In genomic region chr6:36722365-36722764, GRCh38 we compare ENCODE assay signal across 14 cellular contexts. TPM values are rescaled to one million over a fixed set of nuclear protein-coding genes. Genes with fewer than 3 reads are reported as not detected.
DNase-seq lines count a peak whose midpoint lies in the region; ATAC-seq and TF ChIP-seq lines count a peak whose summit lies in the region.
"Had no signal": no experiment of that assay in that cellular context is flagged by ENCODE, and none has a peak within 500 bp of the region (broad histone marks: within the 10 kb centered on the region; RNA-seq: fewer than 3 reads in every experiment).

No MANE protein-coding gene starts in this region.

- peak overlapping the region in 2 of 11 experiments; percentile 22 to 33; a peak in 2 of 22 replicates for H3K27ac ChIP-seq in BLaER1 treated with 17β-estradiol and CSF1 and Interleukin-3, amounts not matched to agents 10 nM and 100 nM
- H3K27ac ChIP-seq in lower lobe of right lung (no peak overlapping the region), spleen (no peak overlapping the region)

- peak overlapping the region in 4 of 11 experiments; percentile 6 to 44 (median 17); a peak in 4 of 22 replicates for H3K9ac ChIP-seq in BLaER1 treated with 17β-estradiol and CSF1 and Interleukin-3, amounts not matched to agents 10 nM and 100 nM

- no peaks in the 10 kb centered on the region; a peak in 2 of 22 replicates for H4K20me1 ChIP-seq in BLaER1 treated with 17β-estradiol and CSF1 and Interleukin-3, amounts not matched to agents 10 nM and 100 nM

- H3K27me3 Mint-ChIP-seq in IgD-negative memory B cell, result no peaks in the 10 kb centered on the region
- no peaks in the 10 kb centered on the region for H3K27me3 Mint-ChIP-seq in activated T-cell treated with anti-CD3 and anti-CD28 coated beads, Interleukin-2, amount 50 U/mL, for 72 hours (ENCODE audit: low read depth)
- H3K27me3 Mint-ChIP-seq: B cell; CD8-positive, alpha-beta memory T cell had no signal

- no peaks in the 10 kb centered on the region for H3K36me3 Mint-ChIP-seq in IgD-negative memory B cell
- no peaks in the 10 kb centered on the region for H3K36me3 Mint-ChIP-seq in activated T-cell treated with anti-CD3 and anti-CD28 coated beads, Interleukin-2, amount 50 U/mL, for 72 hours (ENCODE audit: insufficient read depth in 2 of 2)
- H3K36me3 Mint-ChIP-seq: CD8-positive, alpha-beta memory T cell had no signal

- no peak overlapping the region for H3K4me3 Mint-ChIP-seq in IgD-negative memory B cell
- H3K4me3 Mint-ChIP-seq in activated T-cell treated with anti-CD3 and anti-CD28 coated beads, Interleukin-2, amount 50 U/mL, for 72 hours, result no peak overlapping the region
- H3K4me3 Mint-ChIP-seq: B cell; CD8-positive, alpha-beta memory T cell had no signal

- H3K9me3 ChIP-seq in BLaER1 treated with 17β-estradiol and CSF1 and Interleukin-3, amounts not matched to agents 10 nM and 100 nM (replicated peaks in 1 of 11), result no peaks in the 10 kb centered on the region
- H3K9me3 ChIP-seq in lower lobe of right lung (no peaks in the 10 kb centered on the region), spleen (no peaks in the 10 kb centered on the region)
- H3K9me3 ChIP-seq: Caco-2, HAP-1 had no signal

- peak overlapping the region; percentile 31 to 81 (median 67); a peak in 21 of 22 replicates for H3K4me2 ChIP-seq in BLaER1 treated with 17β-estradiol and CSF1 and Interleukin-3, amounts not matched to agents 10 nM and 100 nM

- intact Hi-C loops in lower lobe of right lung (cut with DNase I) (no loop called here), spleen (cut with DNase I; ENCODE audit: low total_unique reads) (no loop called here)

- H3K4me1 Mint-ChIP-seq in IgD-negative memory B cell, result peaks cover 23 to 38% (median 30%) of the 10 kb centered on the region in 3 donors
- H3K4me1 Mint-ChIP-seq in activated T-cell treated with anti-CD3 and anti-CD28 coated beads, Interleukin-2, amount 50 U/mL, for 72 hours (ENCODE audit: low read depth), result peaks cover 22% of the 10 kb centered on the region

- DNase-seq in lower lobe of right lung (peak; percentile 20), spleen (peak; percentile 51), epidermal melanocyte (ENCODE audit: insufficient read length, low spot score) (no peak)
- no peak for DNase-seq in activated T-cell treated with anti-CD3 and anti-CD28 coated beads, Interleukin-2, amount 50 U/mL, for 72 hours
- no peak for DNase-seq in activated CD4-positive, alpha-beta T cell treated with anti-CD3 and anti-CD28 coated beads, Interleukin-2, amount 50 U/mL, for 48 hours
- DNase-seq: Caco-2; CD8-positive, alpha-beta memory T cell; GF-D8 had no signal

- no peaks in the 10 kb centered on the region for H3K9me3 Mint-ChIP-seq in IgD-negative memory B cell
- no peaks in the 10 kb centered on the region for H3K9me3 Mint-ChIP-seq in activated T-cell treated with anti-CD3 and anti-CD28 coated beads, Interleukin-2, amount 50 U/mL, for 72 hours
- H3K9me3 Mint-ChIP-seq: CD8-positive, alpha-beta memory T cell had no signal

- peak overlapping the region in 2 of 3 donors; percentile 23 to 39 for H3K27ac Mint-ChIP-seq in IgD-negative memory B cell
- no peak overlapping the region for H3K27ac Mint-ChIP-seq in activated T-cell treated with anti-CD3 and anti-CD28 coated beads, Interleukin-2, amount 50 U/mL, for 72 hours
- H3K27ac Mint-ChIP-seq: B cell; CD8-positive, alpha-beta memory T cell had no signal

- no peak for TF ChIP-seq POLR2A in spleen (IDR thresholded peaks at IDR 0.05)

- 82 to 94% (median 88%) methylated on average over 8 to 10 of the region's 10 CpGs for WGBS in spleen, 5 donors

- no peak for TF ChIP-seq CTCF in lower lobe of right lung (IDR thresholded peaks at IDR 0.05)
- TF ChIP-seq CTCF in spleen (IDR thresholded peaks at IDR 0.05 in 8 of 11, conservative IDR thresholded peaks at IDR 0.05 in 3 of 11), result no peak

- H3K4me1 ChIP-seq in BLaER1 treated with 17β-estradiol and CSF1 and Interleukin-3, amounts not matched to agents 10 nM and 100 nM, result peaks cover 33 to 89% (median 81%) of the 10 kb centered on the region in 10 experiments
- H3K4me1 ChIP-seq in lower lobe of right lung (no peaks in the 10 kb centered on the region), spleen (peaks cover 0 to 44% (median 3%) of the 10 kb centered on the region in 6 donors)
- H3K4me1 ChIP-seq: Caco-2 had no signal

- H3K4me3 ChIP-seq in BLaER1 treated with 17β-estradiol and CSF1 and Interleukin-3, amounts not matched to agents 10 nM and 100 nM, result no peak overlapping the region
- H3K4me3 ChIP-seq in lower lobe of right lung (no peak overlapping the region), spleen (no peak overlapping the region)
- H3K4me3 ChIP-seq: HAP-1 had no signal

- no peaks in the 10 kb centered on the region for H3K27me3 ChIP-seq in BLaER1 treated with 17β-estradiol and CSF1 and Interleukin-3, amounts not matched to agents 10 nM and 100 nM
- H3K27me3 ChIP-seq in lower lobe of right lung (ENCODE audit: low read depth) (no peaks in the 10 kb centered on the region), spleen (replicated peaks in 1 of 7) (no peaks in the 10 kb centered on the region)

- no peak for ATAC-seq in lower lobe of right lung
- ATAC-seq in activated T-cell treated with anti-CD3 and anti-CD28 coated beads, Interleukin-2, amount 50 U/mL, for 72 hours (replicated peaks in 1 of 2), result no peak

- H3K36me3 ChIP-seq in BLaER1 treated with 17β-estradiol and CSF1 and Interleukin-3, amounts not matched to agents 10 nM and 100 nM, result no peaks in the 10 kb centered on the region
- H3K36me3 ChIP-seq in lower lobe of right lung, result no peaks in the 10 kb centered on the region
- peaks cover 0 to 56% (median 0%) of the 10 kb centered on the region in 6 donors for H3K36me3 ChIP-seq in spleen
- H3K36me3 ChIP-seq: HAP-1 had no signal

RNA-seq across cellular contexts. Expression of gene RAB44, which starts 24.7 kb away (rescaled TPM):
- polyA plus RNA-seq in IgD-negative memory B cell, result not detected
- total RNA-seq in lower lobe of right lung, result 0.95 TPM
- 1 to 10 TPM in 5 of 7 donors, under 1 TPM in 2; 0.54 to 3.5 (median 1.3) TPM for total RNA-seq in spleen
- under 1 TPM; 0.06 to 0.26 (median 0.24) TPM for polyA plus RNA-seq in spleen
- under 1 TPM; 0.05 to 0.09 TPM for total RNA-seq in activated T-cell treated with anti-CD3 and anti-CD28 coated beads, Interleukin-2, amount 50 U/mL, for 72 hours
- total RNA-seq: Caco-2; CD8-positive, alpha-beta memory T cell; H1; HT1080 had no signal
- polyA plus RNA-seq: CD8-positive, alpha-beta memory T cell had no signal

RNA-seq across cellular contexts. Expression of gene CDKN1A, which starts 43.9 kb away (rescaled TPM):
- polyA plus RNA-seq in IgD-negative memory B cell (81.1 TPM), spleen (10 to 100 TPM; 10.7 to 18.4 (median 11.9) TPM)
- total RNA-seq in lower lobe of right lung (71.0 TPM), spleen (10 to 100 TPM; 26.5 to 58.5 (median 32.8) TPM)
- 10 to 100 TPM; 59.9 to 60.4 TPM for total RNA-seq in activated T-cell treated with anti-CD3 and anti-CD28 coated beads, Interleukin-2, amount 50 U/mL, for 72 hours

Comparison
In these comparisons a context has a peak if more than half of its experiments do, and no peak if none do; other contexts are left out.
1. DNase-seq: peak in lower lobe of right lung (single experiment) and spleen (single experiment); none in activated T-cell treated with anti-CD3 and anti-CD28 coated beads, Interleukin-2, amount 50 U/mL, for 72 hours (0 of 2), epidermal melanocyte (single experiment) and activated CD4-positive, alpha-beta T cell treated with anti-CD3 and anti-CD28 coated beads, Interleukin-2, amount 50 U/mL, for 48 hours (0 of 2).